In genomic region chr11:87421422-87421821, GRCh38 we compare ENCODE assay signal across 8 cellular contexts.
DNase-seq lines count a peak whose midpoint lies in the region; ATAC-seq and TF ChIP-seq lines count a peak whose summit lies in the region.

No MANE protein-coding gene starts in this region.

- H4K20me1 ChIP-seq in HCT116 (ENCODE audit: insufficient read depth): no peaks in the 10 kb centered on the region
- H4K20me1 ChIP-seq in PC-3 (ENCODE audit: low read length): no peaks in the 10 kb centered on the region

- H3K79me2 ChIP-seq in HCT116 (ENCODE audit: insufficient read depth, low read length) (no peaks in the 10 kb centered on the region), PC-3 (ENCODE audit: low read length) (no peaks in the 10 kb centered on the region)

- DNase-seq in ACHN (peak; percentile 67), GM04504 (ENCODE audit: low read depth) (peak; percentile 61), HCT116 (ENCODE audit: low read depth, low spot score) (peak; percentile 68), PC-3 (peak; percentile 97), breast epithelium (ENCODE audit: low spot score in 2 of 2) (no peak), iris pigment epithelial cell (ENCODE audit: low read depth) (peak; percentile 83)
- DNase-seq in stimulated activated effector memory CD8-positive, alpha-beta T cell treated with anti-CD3 and anti-CD28 coated beads, Interleukin-12 subunit alpha, Interleukin-12 subunit beta, amount 100 ng/mL, for 72 hours (ENCODE audit: low spot score in 2 of 2): peak; percentile 12 to 58

- H3K9me2 ChIP-seq in HCT116 (ENCODE audit: insufficient read depth): no peaks in the 10 kb centered on the region
- no peaks in the 10 kb centered on the region; the same call in 1 of the 2 replicates for H3K9me2 ChIP-seq in PC-3 (replicated peaks; ENCODE audit: low read length)

- POLR2A ChIA-PET in HCT116 (lab: Charles Lee): no interaction called here
- POLR2A ChIA-PET in PC-3 (lab: Charles Lee; ENCODE audit: unreplicated experiment): no interaction called here

- H3K27me3 ChIP-seq in HCT116 (ENCODE audit: insufficient read depth, low read length) (no peaks in the 10 kb centered on the region; the same call in 1 of the 2 replicates), PC-3 (ENCODE audit: low read length) (no peaks in the 10 kb centered on the region), breast epithelium (no peaks in the 10 kb centered on the region)

- RAD21 ChIA-PET in HCT116 (lab: Charles Lee; ENCODE audit: low non-redundant PET in 1 of 2, low total read pairs in 2 of 2, uncharacterized antibody in 2 of 2, unreplicated experiment in 2 of 2): interaction anchor here (1.1 to 1.5 kb wide), 3 partner anchors 68 to 483 kb away, joined by 3 to 5 read pairs (median 4); no protein-coding TSS in a partner anchor

- H3K9ac ChIP-seq in HCT116 (ENCODE audit: low read length) (no peak overlapping the region), PC-3 (ENCODE audit: low read length) (peak overlapping the region; percentile 70; the same call in 1 of the 2 replicates)

- CTCF ChIA-PET in HCT116 (lab: Charles Lee) (interaction anchor here (0.8 to 1.4 kb wide), 20 partner anchors 9 to 1465 kb away, joined by 3 to 20 read pairs (median 4); partner anchors contain the start of gene FZD4), PC-3 (lab: Charles Lee) (interaction anchor here (0.5 to 1.1 kb wide), 7 partner anchors 23 to 491 kb away, joined by 3 to 8 read pairs (median 3); no protein-coding TSS in a partner anchor)

- H3K9me3 Mint-ChIP-seq in stimulated activated effector memory CD8-positive, alpha-beta T cell treated with anti-CD3 and anti-CD28 coated beads, Interleukin-12 subunit alpha, Interleukin-12 subunit beta, amount 100 ng/mL, for 72 hours: no peaks in the 10 kb centered on the region

- TF ChIP-seq RAD21 in HCT116 (IDR thresholded peaks at IDR 0.05; ENCODE audit: low read depth): peak; percentile 75

- ATAC-seq in HCT116 (peak; percentile 94), PC-3 (peak; percentile 57)
- peak; percentile 68 for ATAC-seq in stimulated activated effector memory CD8-positive, alpha-beta T cell treated with anti-CD3 and anti-CD28 coated beads, Interleukin-12 subunit alpha, Interleukin-12 subunit beta, amount 100 ng/mL, for 72 hours

- no peak overlapping the region for H2AFZ ChIP-seq in HCT116 (ENCODE audit: low read depth, low read length, poor library complexity, severe bottlenecking)
- H2AFZ ChIP-seq in PC-3 (ENCODE audit: low read length): no peak overlapping the region

- no peak overlapping the region for H3K27ac Mint-ChIP-seq in stimulated activated effector memory CD8-positive, alpha-beta T cell treated with anti-CD3 and anti-CD28 coated beads, Interleukin-12 subunit alpha, Interleukin-12 subunit beta, amount 100 ng/mL, for 72 hours

- intact Hi-C loops in HCT116 (cut with micrococcal nuclease) (loop anchor here (1.0 to 5.0 kb wide), 3 partner anchors 69 to 549 kb away; no protein-coding TSS in a partner anchor), PC-3 (cut with micrococcal nuclease) (loop anchor here (1.0 to 5.0 kb wide), 2 partner anchors 68 to 129 kb away; no protein-coding TSS in a partner anchor), breast epithelium (cut with DNase I; ENCODE audit: low total_unique reads) (no loop called here)

- H3K9me3 ChIP-seq in HCT116 (ENCODE audit: control insufficient read depth in 1 of 2, insufficient read depth in 1 of 2, low read depth in 1 of 2, low read length in 2 of 2): no peaks in the 10 kb centered on the region
- H3K9me3 ChIP-seq in PC-3 (ENCODE audit: low read length): no peaks in the 10 kb centered on the region
- no peaks in the 10 kb centered on the region for H3K9me3 ChIP-seq in breast epithelium

- BruUV-seq in HCT116 (replicated peaks; lab: Mats Ljungman, UMichigan) (no TSS peak), PC-3 (replicated peaks; lab: Mats Ljungman, UMichigan) (no TSS peak)

- H3K27ac ChIP-seq in HCT116 (ENCODE audit: low read depth, low read length) (no peak overlapping the region), PC-3 (ENCODE audit: low read length) (peak overlapping the region; percentile 93), breast epithelium (no peak overlapping the region)

- no peak for TF ChIP-seq POLR2A in HCT116 (IDR thresholded peaks at IDR 0.05; ENCODE audit: borderline replicate concordance, extremely low read depth, insufficient read depth, insufficient read length)
- no peak for TF ChIP-seq POLR2A in breast epithelium (IDR thresholded peaks at IDR 0.05)

- no peaks in the 10 kb centered on the region for H3K36me3 Mint-ChIP-seq in stimulated activated effector memory CD8-positive, alpha-beta T cell treated with anti-CD3 and anti-CD28 coated beads, Interleukin-12 subunit alpha, Interleukin-12 subunit beta, amount 100 ng/mL, for 72 hours

- in situ Hi-C loops in ACHN (cut with HindIII; ENCODE audit: low pct_ligation_motif_present, low pct_unique_long_range_greater_than_20kb, low sequenced_read_pairs): no loop called here

- TF ChIP-seq CTCF in HCT116 (IDR thresholded peaks at IDR 0.05 in 2 of 3, conservative IDR thresholded peaks at IDR 0.05 in 1 of 3; ENCODE audit: borderline replicate concordance in 1 of 3, insufficient read depth in 1 of 3, low read depth in 2 of 3, low read length in 2 of 3) (peak; percentile 54 to 71 (median 71); a peak in 5 of 6 replicates), LNCAP (IDR thresholded peaks at IDR 0.05) (peak; percentile 76), PC-3 (conservative IDR thresholded peaks at IDR 0.05; ENCODE audit: low read depth, low read length) (peak; percentile 89), breast epithelium (IDR thresholded peaks at IDR 0.05) (peak in 2 of 3 donors; percentile 62 to 84)

- no peaks in the 10 kb centered on the region for H3K36me3 ChIP-seq in HCT116 (ENCODE audit: control insufficient read depth in 1 of 2, insufficient read depth in 2 of 2, low read length in 2 of 2)
- no peaks in the 10 kb centered on the region for H3K36me3 ChIP-seq in PC-3 (ENCODE audit: low read depth, low read length)
- no peaks in the 10 kb centered on the region for H3K36me3 ChIP-seq in breast epithelium

- H3K4me3 Mint-ChIP-seq in stimulated activated effector memory CD8-positive, alpha-beta T cell treated with anti-CD3 and anti-CD28 coated beads, Interleukin-12 subunit alpha, Interleukin-12 subunit beta, amount 100 ng/mL, for 72 hours: no peak overlapping the region

- H3K4me1 ChIP-seq in HCT116 (ENCODE audit: control insufficient read depth in 1 of 2, insufficient read depth in 2 of 2, low read length in 2 of 2) (no peaks in the 10 kb centered on the region), PC-3 (ENCODE audit: insufficient read depth, low read length) (peaks cover 65% of the 10 kb centered on the region), breast epithelium (no peaks in the 10 kb centered on the region)

- H3K4me3 ChIP-seq in HCT116 (replicated peaks in 1 of 2; ENCODE audit: low read depth in 1 of 2, low read length in 2 of 2) (no peak overlapping the region), PC-3 (ENCODE audit: low read length) (no peak overlapping the region), breast epithelium (no peak overlapping the region)

- H3F3A ChIP-seq in PC-3 (ENCODE audit: low read length, unreplicated experiment): peaks cover 4% of the 10 kb centered on the region

- no peaks in the 10 kb centered on the region for H3K4me1 Mint-ChIP-seq in stimulated activated effector memory CD8-positive, alpha-beta T cell treated with anti-CD3 and anti-CD28 coated beads, Interleukin-12 subunit alpha, Interleukin-12 subunit beta, amount 100 ng/mL, for 72 hours

- H3K4me2 ChIP-seq in HCT116 (ENCODE audit: low read length): no peak overlapping the region
- peak overlapping the region; percentile 74; the same call in 1 of the 2 replicates for H3K4me2 ChIP-seq in PC-3 (ENCODE audit: low read length)

TF ChIP-seq in HCT116, 20 proteins besides CTCF, POLR2A, EP300 and RAD21:
- TF ChIP-seq ZNF274 (IDR thresholded peaks at IDR 0.05; ENCODE audit: low read depth, low read length) (no peak), CBX3 (IDR thresholded peaks at IDR 0.05; ENCODE audit: low read depth) (no peak), ZBTB33 (IDR thresholded peaks at IDR 0.05; ENCODE audit: extremely low read depth, insufficient replicate concordance, low read length) (no peak), SIN3A (IDR thresholded peaks at IDR 0.05; ENCODE audit: low read depth) (no peak)

Comparison
In these comparisons a context has a peak if more than half of its experiments do, and no peak if none do; other contexts are left out.
1. DNase-seq: peak in ACHN (single experiment), GM04504 (single experiment), HCT116 (single experiment), PC-3 (single experiment), iris pigment epithelial cell (single experiment) and stimulated activated effector memory CD8-positive, alpha-beta T cell treated with anti-CD3 and anti-CD28 coated beads, Interleukin-12 subunit alpha, Interleukin-12 subunit beta, amount 100 ng/mL, for 72 hours (2 of 2); none in breast epithelium (0 of 2).
2. Peak in every context shown above with its lines, with median percentiles within 50 percentile points of each other: ATAC-seq and CTCF ChIP-seq.